Comparison of ENCODE assay signal across 10 cellular contexts in genomic region chr12:108694812-108695278, GRCh38. TPM values are rescaled to one million over a fixed set of nuclear protein-coding genes. Genes with fewer than 3 reads are reported as not detected.
DNase-seq lines count a peak whose midpoint lies in the region; ATAC-seq and TF ChIP-seq lines count a peak whose summit lies in the region.
"Had no signal": no experiment of that assay in that cellular context is flagged by ENCODE, and none has a peak within 500 bp of the region (broad histone marks: within the 10 kb centered on the region; RNA-seq: fewer than 3 reads in every experiment).

No MANE protein-coding gene starts in this region.

- peak overlapping the region; percentile 16 to 67 for H3K18ac ChIP-seq in mesenchymal stem cell (ENCODE audit: low read depth in 1 of 2, low read length in 2 of 2)

- H3K27me3 ChIP-seq in GM23248 (replicated peaks; ENCODE audit: insufficient read depth) = no peaks in the 10 kb centered on the region
- no peaks in the 10 kb centered on the region for H3K27me3 ChIP-seq in ascending aorta
- no peaks in the 10 kb centered on the region for H3K27me3 ChIP-seq in mesenchymal stem cell (ENCODE audit: control insufficient read depth in 1 of 2, insufficient read depth in 1 of 2, low read length in 2 of 2)
- no peaks in the 10 kb centered on the region for H3K27me3 ChIP-seq in Caco-2 (replicated peaks; ENCODE audit: control insufficient read depth, insufficient read depth, low read length)

- no peaks in the 10 kb centered on the region for H3K9me2 ChIP-seq in GM23248 (ENCODE audit: insufficient read depth)

- BruUV-seq in Caco-2 (replicated peaks; lab: Mats Ljungman, UMichigan) = no TSS peak

- no peaks in the 10 kb centered on the region for H4K20me1 ChIP-seq in GM23248 (ENCODE audit: insufficient read depth)

- no peaks in the 10 kb centered on the region for H3K79me1 ChIP-seq in mesenchymal stem cell (replicated peaks; ENCODE audit: low read length, poor library complexity, severe bottlenecking)

- no peak overlapping the region for H4K8ac ChIP-seq in mesenchymal stem cell (ENCODE audit: low read length)

- 7 to 13% methylated on average over 2 of the region's 2 CpGs for WGBS in GM23248 (ENCODE audit: low coverage in 1 of 2, low lambda C conversion rate in 2 of 2, missing lambda C conversion rate in 2 of 2), 2 experiments
- 54% methylated on average over 1 of the region's 2 CpGs for WGBS in mesenchymal stem cell

- no peak overlapping the region for H3K14ac ChIP-seq in mesenchymal stem cell (ENCODE audit: low read length in 2 of 2)

- DNase-seq in A172 (ENCODE audit: low spot score) = peak; percentile 30
- DNase-seq in GM23248 = peak; percentile 51
- DNase-seq in ascending aorta (ENCODE audit: low spot score in 2 of 2) = no peak
- no peak for DNase-seq in mesenchymal stem cell
- DNase-seq in 8988T = no peak
- DNase-seq in mucosa of descending colon = no peak
- DNase-seq in Caco-2 = no peak
- DNase-seq: activated effector memory CD4-positive, alpha-beta T cell treated with anti-CD3 and anti-CD28 coated beads, Interleukin-2, amount 50 U/mL, for 16 hours; NCI-H748 treated with DMSO at 0.1 percent for 48 hours had no signal

- H3K4me2 ChIP-seq in GM23248 (ENCODE audit: unreplicated experiment) = no peak overlapping the region
- no peak overlapping the region for H3K4me2 ChIP-seq in mesenchymal stem cell (ENCODE audit: low read length, poor library complexity, severe bottlenecking)

- H3K9me3 Mint-ChIP-seq in Caco-2 (ENCODE audit: unreplicated experiment) = no peaks in the 10 kb centered on the region

- no peaks in the 10 kb centered on the region for H3K9me3 ChIP-seq in GM23248 (ENCODE audit: low read depth)
- H3K9me3 ChIP-seq in ascending aorta = no peaks in the 10 kb centered on the region
- H3K9me3 ChIP-seq in mesenchymal stem cell (ENCODE audit: control insufficient read depth, low read length) = no peaks in the 10 kb centered on the region
- H3K9me3 ChIP-seq in mucosa of descending colon = no peaks in the 10 kb centered on the region
- no peaks in the 10 kb centered on the region for H3K9me3 ChIP-seq in Caco-2

- no peak overlapping the region for H4K91ac ChIP-seq in mesenchymal stem cell (ENCODE audit: low read length)

- no peak overlapping the region for H3K4me3 Mint-ChIP-seq in Caco-2 (ENCODE audit: unreplicated experiment)

- H2BK12ac ChIP-seq in mesenchymal stem cell (ENCODE audit: low read length in 2 of 2) = no peak overlapping the region

- H3K27me3 Mint-ChIP-seq in Caco-2 (ENCODE audit: insufficient read depth, unreplicated experiment) = no peaks in the 10 kb centered on the region

- no peak overlapping the region for H3K23ac ChIP-seq in mesenchymal stem cell (ENCODE audit: low read length in 2 of 2)

- no peak overlapping the region for H2BK15ac ChIP-seq in mesenchymal stem cell (ENCODE audit: low read depth, poor library complexity, severe bottlenecking)

- CTCF ChIA-PET in Caco-2 (lab: Charles Lee) = no interaction called here

- peaks cover 90% of the 10 kb centered on the region for H3F3A ChIP-seq in GM23248 (ENCODE audit: insufficient read depth)

- H2BK120ac ChIP-seq in mesenchymal stem cell (ENCODE audit: low read depth, low read length) = no peak overlapping the region

- peaks cover 37% of the 10 kb centered on the region for H3K4me1 Mint-ChIP-seq in Caco-2 (ENCODE audit: low read depth, unreplicated experiment)

- peak overlapping the region; percentile 99 for H3K27ac ChIP-seq in GM23248
- H3K27ac ChIP-seq in ascending aorta = peak overlapping the region; percentile 67 to 85
- H3K27ac ChIP-seq in mesenchymal stem cell (ENCODE audit: low read length, poor library complexity, severe bottlenecking) = peak overlapping the region; percentile 49

- no peak overlapping the region for H2AFZ ChIP-seq in GM23248
- no peak overlapping the region for H2AFZ ChIP-seq in mesenchymal stem cell (ENCODE audit: low read depth, low read length)

- H2BK5ac ChIP-seq in mesenchymal stem cell (ENCODE audit: low read depth, low read length, poor library complexity, severe bottlenecking) = no peak overlapping the region

- POLR2A ChIA-PET in Caco-2 (lab: Charles Lee) = no interaction called here

- in situ Hi-C loops in GM23248 (cut with MboI) = no loop called here

- intact Hi-C loops in ascending aorta (cut with DNase I) (no loop called here), mucosa of descending colon (cut with DNase I, micrococcal nuclease) (no loop called here), Caco-2 (cut with micrococcal nuclease; ENCODE audit: unreplicated experiment) (no loop called here)

- H3K36me3 Mint-ChIP-seq in Caco-2 (ENCODE audit: insufficient read depth, unreplicated experiment) = peaks cover 63% of the 10 kb centered on the region

- H3K36me3 ChIP-seq in GM23248 (ENCODE audit: low read depth) (peaks cover 49% of the 10 kb centered on the region), ascending aorta (peaks cover 13 to 19% of the 10 kb centered on the region in 2 donors), mesenchymal stem cell (ENCODE audit: control insufficient read depth in 1 of 2, insufficient read depth in 2 of 2, low read depth in 1 of 2, low read length in 2 of 2) (peaks cover 11 to 48% of the 10 kb centered on the region in 2 experiments), mucosa of descending colon (ENCODE audit: low read depth) (peaks cover 4% of the 10 kb centered on the region), Caco-2 (ENCODE audit: control insufficient read depth, insufficient read depth, low read length) (no peaks in the 10 kb centered on the region; the same call in none of the 2 replicates)

- peaks cover 92% of the 10 kb centered on the region for H3K79me2 ChIP-seq in GM23248 (ENCODE audit: insufficient read depth)

- H3K4ac ChIP-seq in mesenchymal stem cell (ENCODE audit: low read depth in 1 of 2, low read length in 2 of 2) = peak overlapping the region in 1 of 2 experiments; percentile 31

- TF ChIP-seq CTCF in ascending aorta (IDR thresholded peaks at IDR 0.05) = no peak
- TF ChIP-seq CTCF in mucosa of descending colon (IDR thresholded peaks at IDR 0.05) = no peak
- no peak for TF ChIP-seq CTCF in Caco-2 (IDR thresholded peaks at IDR 0.05; ENCODE audit: insufficient read depth in 1 of 2, low read depth in 1 of 2, low read length in 1 of 2, severe bottlenecking in 1 of 2, unreplicated experiment in 1 of 2)

- H3K9ac ChIP-seq in GM23248 (peak overlapping the region; percentile 85), mesenchymal stem cell (ENCODE audit: low read length) (peak overlapping the region; percentile 89)

- ATAC-seq in GM19463 (IDR thresholded peaks at IDR 0.05; ENCODE audit: unreplicated experiment) (no peak), mucosa of descending colon (no peak)

- H3K4me1 ChIP-seq in GM23248 (ENCODE audit: insufficient read depth) (peaks cover 85% of the 10 kb centered on the region), ascending aorta (peaks cover 15 to 64% of the 10 kb centered on the region in 2 donors), mesenchymal stem cell (ENCODE audit: control insufficient read depth, insufficient read depth, low read depth, low read length) (peaks cover 25% of the 10 kb centered on the region), mucosa of descending colon (ENCODE audit: low read depth) (peaks cover 26% of the 10 kb centered on the region), Caco-2 (peaks cover 24% of the 10 kb centered on the region)

- H3K4me3 ChIP-seq in GM23248 (no peak overlapping the region), ascending aorta (peak overlapping the region in 1 of 2 donors; percentile 9), mesenchymal stem cell (ENCODE audit: insufficient read depth in 1 of 2, low read depth in 1 of 2, low read length in 2 of 2) (no peak overlapping the region), mucosa of descending colon (no peak overlapping the region), Caco-2 (ENCODE audit: low read depth, low read length) (no peak overlapping the region)

- H2AK5ac ChIP-seq in mesenchymal stem cell (ENCODE audit: low read length, severe bottlenecking) = peak overlapping the region; percentile 80

- no peak overlapping the region for H3K27ac Mint-ChIP-seq in Caco-2 (ENCODE audit: unreplicated experiment)

RNA-seq across cellular contexts. Expression of gene CORO1C, which starts 36.5 kb away (rescaled TPM):
- total RNA-seq in A172 (2014; rRNA removed; shearing (Covaris generic)) = 127 and 166 TPM in 2 replicates
- total RNA-seq in GM23248 (2014; rRNA removed; shearing (Covaris generic)) = 170 and 172 TPM in 2 replicates
- polyA plus RNA-seq in GM23248 (2016; fragmentation: Nextera tagmentation; extraction: Ambion mirVana) = 401 and 403 TPM in 2 replicates
- total RNA-seq in ascending aorta (106 TPM), mucosa of descending colon (100 to 1,000 TPM in 2 of 3 donors, 10 to 100 TPM in 1; 80.5 to 328 (median 123) TPM), Caco-2 (2022) (176 and 195 TPM in 2 replicates)
- polyA plus RNA-seq in mesenchymal stem cell (2013, experiment 1 of 2) = 152 TPM
- 153 TPM for polyA plus RNA-seq in mesenchymal stem cell (2013, experiment 2 of 2)

Comparison
In these comparisons a context has a peak if more than half of its experiments do, and no peak if none do; other contexts are left out.
1. DNase-seq: peak in A172 (single experiment) and GM23248 (single experiment); none in ascending aorta (0 of 2), mesenchymal stem cell (single experiment), 8988T (single experiment), mucosa of descending colon (0 of 3) and Caco-2 (0 of 2).
2. H3K27ac ChIP-seq: peak in every context shown above with its lines; median percentile 99 in GM23248; 76 in ascending aorta; 49 in mesenchymal stem cell.